17 cellular contexts compared by ENCODE assay signal in the genomic region with DNA sequence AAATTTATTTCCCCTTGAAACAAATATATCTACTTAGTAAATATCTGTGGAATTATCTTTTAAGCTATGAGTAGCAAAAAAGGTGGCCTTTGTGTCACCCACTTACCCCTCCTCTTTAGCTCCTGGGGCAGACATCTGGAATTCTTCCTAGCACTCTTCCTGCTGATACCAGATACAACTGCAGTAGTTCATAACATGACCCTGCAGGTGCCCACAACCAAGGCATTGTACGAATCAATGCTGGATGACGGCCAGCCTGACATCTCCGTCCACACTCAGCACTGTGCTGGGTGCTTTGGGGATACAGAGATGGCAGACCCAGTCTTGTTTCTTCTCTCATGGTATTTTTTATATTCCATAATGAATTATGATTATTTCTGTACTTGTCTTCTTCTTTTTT.
"Had no signal": no experiment of that assay in that cellular context is flagged by ENCODE, and none has a peak within 500 bp of the region (broad histone marks: within the 10 kb centered on the region; RNA-seq: fewer than 3 reads in every experiment).

No MANE protein-coding gene starts in this region.

- H3K27ac ChIP-seq: right atrium auricular region, transverse colon had no signal

- ATAC-seq: activated CD4-positive, CD25-positive, alpha-beta regulatory T cell treated with anti-CD3 and anti-CD28 coated beads, Interleukin-2, amount 50 U/mL, for 24 hours; effector memory CD8-positive, alpha-beta T cell; gastroesophageal sphincter; mucosa of descending colon; naive thymus-derived CD8-positive, alpha-beta T cell; stimulated activated naive B cell treated with anti-CD40 and anti-IgM and Interleukin-4, amounts not matched to agents 10 μg/mL and 1 μg/mL and 100 μg/mL, for 72 hours had no signal

- H3K27me3 Mint-ChIP-seq: activated naive CD8-positive, alpha-beta T cell; brain; naive thymus-derived CD8-positive, alpha-beta T cell had no signal

- DNase-seq: activated CD4-positive, alpha-beta T cell treated with anti-CD3 and anti-CD28 coated beads, Interleukin-2, amount 50 U/mL, for 4 hours; activated gamma-delta T cell treated with Interleukin-2 at 50 U/mL for 16 hours; activated T-cell treated with anti-CD3 and anti-CD28 coated beads for 4 hours; effector memory CD8-positive, alpha-beta T cell; mucosa of descending colon; naive thymus-derived CD8-positive, alpha-beta T cell; stimulated activated CD4-positive, alpha-beta T cell treated with anti-CD3 and anti-CD28 coated beads, Interleukin-15, amount 100 ng/mL, for 24 hours; stimulated activated CD4-positive, alpha-beta T cell treated with anti-CD3 and anti-CD28 coated beads, Interleukin-4, amount 100 ng/mL, for 1 hour; stimulated activated naive B cell treated with anti-CD40 and anti-IgM and Interleukin-4, amounts not matched to agents 10 μg/mL and 1 μg/mL and 100 μg/mL, for 72 hours; SW 1271; T1000; transverse colon had no signal

- H3K4me3 Mint-ChIP-seq: activated naive CD8-positive, alpha-beta T cell; stimulated activated naive B cell treated with anti-CD40 and anti-IgM and Interleukin-4, amounts not matched to agents 10 μg/mL and 1 μg/mL and 100 μg/mL, for 72 hours had no signal

- H3K9me3 Mint-ChIP-seq: effector memory CD8-positive, alpha-beta T cell; stimulated activated naive B cell treated with anti-CD40 and anti-IgM and Interleukin-4, amounts not matched to agents 10 μg/mL and 1 μg/mL and 100 μg/mL, for 72 hours had no signal

- H3K27ac Mint-ChIP-seq: activated naive CD8-positive, alpha-beta T cell; brain; stimulated activated naive B cell treated with anti-CD40 and anti-IgM and Interleukin-4, amounts not matched to agents 10 μg/mL and 1 μg/mL and 100 μg/mL, for 72 hours had no signal

- H3K4me3 ChIP-seq: gastroesophageal sphincter, mucosa of descending colon, right atrium auricular region, transverse colon had no signal

- H3K36me3 Mint-ChIP-seq: brain; naive thymus-derived CD8-positive, alpha-beta T cell; stimulated activated naive B cell treated with anti-CD40 and anti-IgM and Interleukin-4, amounts not matched to agents 10 μg/mL and 1 μg/mL and 100 μg/mL, for 72 hours had no signal

- H3K36me3 ChIP-seq: gastroesophageal sphincter, right atrium auricular region, transverse colon had no signal

- H3K9me3 ChIP-seq: gastroesophageal sphincter, mucosa of descending colon, right atrium auricular region, transverse colon had no signal

- H3K27me3 ChIP-seq: gastroesophageal sphincter, right atrium auricular region, transverse colon had no signal
